Comparison of ENCODE assay signal across 1 cellular context in the genomic region with DNA sequence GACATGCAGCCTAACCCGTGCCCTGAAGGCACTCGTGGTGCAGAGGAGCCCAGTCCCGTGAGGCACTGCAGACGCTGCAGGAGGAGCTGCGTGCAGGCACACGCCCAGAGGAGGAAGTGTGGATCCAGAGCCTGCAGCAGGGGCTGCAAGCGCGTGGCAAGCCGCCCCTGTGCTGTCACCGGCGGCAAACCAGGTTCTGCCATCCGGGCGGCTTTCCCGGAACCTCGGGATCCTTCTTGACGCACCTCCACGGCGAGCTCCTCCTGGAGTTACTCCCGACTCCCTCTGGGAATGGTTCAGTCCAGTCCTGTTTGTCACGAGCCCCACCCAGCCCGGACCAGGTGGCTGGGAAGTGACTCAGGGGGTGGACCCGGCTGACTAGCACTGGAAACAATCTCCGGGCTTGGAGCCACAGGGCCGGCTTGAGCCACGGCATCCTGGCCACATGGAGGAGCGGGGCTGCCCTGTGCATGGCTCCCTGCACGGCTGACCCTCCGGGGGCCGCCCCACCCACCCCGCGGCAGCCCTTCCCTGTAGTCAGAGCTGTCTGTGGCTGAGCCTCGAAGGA.
TF ChIP-seq lines count a peak whose summit lies in the region.

No MANE protein-coding gene starts in this region.

TF ChIP-seq in WTC11, 78 proteins besides CTCF, POLR2A, EP300 and RAD21 (continued from another document):
- TF ChIP-seq, protein P1, sequence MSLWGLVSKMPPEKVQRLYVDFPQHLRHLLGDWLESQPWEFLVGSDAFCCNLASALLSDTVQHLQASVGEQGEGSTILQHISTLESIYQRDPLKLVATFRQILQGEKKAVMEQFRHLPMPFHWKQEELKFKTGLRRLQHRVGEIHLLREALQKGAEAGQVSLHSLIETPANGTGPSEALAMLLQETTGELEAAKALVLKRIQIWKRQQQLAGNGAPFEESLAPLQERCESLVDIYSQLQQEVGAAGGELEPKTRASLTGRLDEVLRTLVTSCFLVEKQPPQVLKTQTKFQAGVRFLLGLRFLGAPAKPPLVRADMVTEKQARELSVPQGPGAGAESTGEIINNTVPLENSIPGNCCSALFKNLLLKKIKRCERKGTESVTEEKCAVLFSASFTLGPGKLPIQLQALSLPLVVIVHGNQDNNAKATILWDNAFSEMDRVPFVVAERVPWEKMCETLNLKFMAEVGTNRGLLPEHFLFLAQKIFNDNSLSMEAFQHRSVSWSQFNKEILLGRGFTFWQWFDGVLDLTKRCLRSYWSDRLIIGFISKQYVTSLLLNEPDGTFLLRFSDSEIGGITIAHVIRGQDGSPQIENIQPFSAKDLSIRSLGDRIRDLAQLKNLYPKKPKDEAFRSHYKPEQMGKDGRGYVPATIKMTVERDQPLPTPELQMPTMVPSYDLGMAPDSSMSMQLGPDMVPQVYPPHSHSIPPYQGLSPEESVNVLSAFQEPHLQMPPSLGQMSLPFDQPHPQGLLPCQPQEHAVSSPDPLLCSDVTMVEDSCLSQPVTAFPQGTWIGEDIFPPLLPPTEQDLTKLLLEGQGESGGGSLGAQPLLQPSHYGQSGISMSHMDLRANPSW (CRISPR knock-in tag; conservative IDR thresholded peaks at IDR 0.05; ENCODE audit: low read depth), result no peak
- TF ChIP-seq, protein P2, sequence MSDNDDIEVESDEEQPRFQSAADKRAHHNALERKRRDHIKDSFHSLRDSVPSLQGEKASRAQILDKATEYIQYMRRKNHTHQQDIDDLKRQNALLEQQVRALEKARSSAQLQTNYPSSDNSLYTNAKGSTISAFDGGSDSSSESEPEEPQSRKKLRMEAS (CRISPR knock-in tag; IDR thresholded peaks at IDR 0.05), result no peak
- TF ChIP-seq ZNF121 (CRISPR knock-in tag; IDR thresholded peaks at IDR 0.05) (no peak), MXD4 (CRISPR knock-in tag; IDR thresholded peaks at IDR 0.05; ENCODE audit: borderline replicate concordance) (no peak), NR3C1 (CRISPR knock-in tag; conservative IDR thresholded peaks at IDR 0.05; ENCODE audit: low read depth) (no peak), EMX1 (CRISPR knock-in tag; IDR thresholded peaks at IDR 0.05) (no peak), OVOL2 (CRISPR knock-in tag; IDR thresholded peaks at IDR 0.05; ENCODE audit: borderline replicate concordance) (no peak), GRHL2 (CRISPR knock-in tag; IDR thresholded peaks at IDR 0.05; ENCODE audit: insufficient replicate concordance, severe bottlenecking) (no peak), SP1 (CRISPR knock-in tag; conservative IDR thresholded peaks at IDR 0.05) (no peak), ZNF671 (CRISPR knock-in tag; IDR thresholded peaks at IDR 0.05) (no peak), CREM (CRISPR knock-in tag; IDR thresholded peaks at IDR 0.05) (no peak)
- TF ChIP-seq, protein P3, sequence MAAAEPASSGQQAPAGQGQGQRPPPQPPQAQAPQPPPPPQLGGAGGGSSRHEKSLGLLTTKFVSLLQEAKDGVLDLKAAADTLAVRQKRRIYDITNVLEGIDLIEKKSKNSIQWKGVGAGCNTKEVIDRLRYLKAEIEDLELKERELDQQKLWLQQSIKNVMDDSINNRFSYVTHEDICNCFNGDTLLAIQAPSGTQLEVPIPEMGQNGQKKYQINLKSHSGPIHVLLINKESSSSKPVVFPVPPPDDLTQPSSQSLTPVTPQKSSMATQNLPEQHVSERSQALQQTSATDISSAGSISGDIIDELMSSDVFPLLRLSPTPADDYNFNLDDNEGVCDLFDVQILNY (CRISPR knock-in tag; IDR thresholded peaks at IDR 0.05), result no peak
- TF ChIP-seq, protein P4, sequence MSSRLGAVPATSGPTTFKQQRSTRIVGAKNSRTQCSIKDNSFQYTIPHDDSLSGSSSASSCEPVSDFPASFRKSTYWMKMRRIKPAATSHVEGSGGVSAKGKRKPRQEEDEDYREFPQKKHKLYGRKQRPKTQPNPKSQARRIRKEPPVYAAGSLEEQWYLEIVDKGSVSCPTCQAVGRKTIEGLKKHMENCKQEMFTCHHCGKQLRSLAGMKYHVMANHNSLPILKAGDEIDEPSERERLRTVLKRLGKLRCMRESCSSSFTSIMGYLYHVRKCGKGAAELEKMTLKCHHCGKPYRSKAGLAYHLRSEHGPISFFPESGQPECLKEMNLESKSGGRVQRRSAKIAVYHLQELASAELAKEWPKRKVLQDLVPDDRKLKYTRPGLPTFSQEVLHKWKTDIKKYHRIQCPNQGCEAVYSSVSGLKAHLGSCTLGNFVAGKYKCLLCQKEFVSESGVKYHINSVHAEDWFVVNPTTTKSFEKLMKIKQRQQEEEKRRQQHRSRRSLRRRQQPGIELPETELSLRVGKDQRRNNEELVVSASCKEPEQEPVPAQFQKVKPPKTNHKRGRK (CRISPR knock-in tag; IDR thresholded peaks at IDR 0.05; ENCODE audit: borderline replicate concordance), result no peak
